Comparison of ENCODE assay signal across 23 cellular contexts in the genomic region with DNA sequence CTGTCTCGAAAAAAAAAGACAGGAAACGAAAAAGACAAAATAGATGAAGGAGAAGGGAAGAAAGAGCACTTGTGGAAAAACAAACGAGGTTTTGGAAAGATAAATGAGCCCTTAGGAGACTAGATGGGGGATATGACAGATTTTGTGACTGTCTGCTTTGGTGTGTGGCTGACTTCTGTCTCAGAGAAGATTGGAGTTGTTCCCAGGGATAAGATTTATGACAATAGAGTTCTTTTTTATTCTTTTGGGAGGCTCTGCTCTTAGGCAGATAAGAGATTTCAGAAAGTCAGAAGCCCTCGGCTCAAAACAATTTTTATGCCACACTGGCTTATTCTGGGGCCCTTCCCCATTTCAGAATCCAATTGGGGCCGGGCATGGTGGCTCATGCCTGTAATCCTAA.
"Had no signal": no experiment of that assay in that cellular context is flagged by ENCODE, and none has a peak within 500 bp of the region (broad histone marks: within the 10 kb centered on the region; RNA-seq: fewer than 3 reads in every experiment).

No MANE protein-coding gene starts in this region.

- H3K27ac Mint-ChIP-seq: activated CD4-positive, alpha-beta T cell treated with anti-CD3 and anti-CD28 coated beads, Interleukin-2, amount 10 ng/mL, durations not matched to agents 7 days and 5 days; activated CD8-positive, alpha-beta T cell treated with anti-CD3 and anti-CD28 coated beads, Interleukin-2, amount 10 ng/mL, durations not matched to agents 7 days and 5 days; activated naive CD4-positive, alpha-beta T cell treated with anti-CD3 and anti-CD28 coated beads, Interleukin-2, amount 50 U/mL, for 24 hours; activated T-helper 1 cell treated with anti-CD3 and anti-CD28 coated beads, Interleukin-12 subunit alpha, Interleukin-12 subunit beta, Interleukin-2, Interleukin-4 antibody, amounts not matched to agents 30 ng/mL and 10 ng/mL and 1 ng/mL, durations not matched to agents 14 hours and 24 hours and 36 hours; brain; dendritic cell treated with granulocyte-macrophage colony-stimulating factor and Interleukin-4, amounts not matched to agents 40 ng/mL and 50 ng/mL, for 4 days; natural killer cell treated with Interleukin-12 subunit alpha and Interleukin-12 subunit beta and Interleukin-15 and Interleukin-18, amount 100 ng/mL, for 72 hours; stimulated activated naive CD8-positive, alpha-beta T cell treated with anti-CD3 and anti-CD28 coated beads, Interleukin-15, Interleukin-2, amounts not matched to agents 100 ng/mL and 50 ng/mL, for 24 hours had no signal

- ATAC-seq: activated CD8-positive, alpha-beta T cell treated with anti-CD3 and anti-CD28 coated beads, Interleukin-2, amount 10 ng/mL, durations not matched to agents 7 days and 5 days; lower lobe of right lung; natural killer cell treated with Interleukin-12 subunit alpha and Interleukin-12 subunit beta and Interleukin-15 and Interleukin-18, amount 100 ng/mL, for 72 hours; psoas muscle had no signal

- FAIRE-seq: endometrium, kidney, pancreas had no signal

- H3K27me3 Mint-ChIP-seq: activated CD4-positive, alpha-beta T cell treated with anti-CD3 and anti-CD28 coated beads, Interleukin-2, amount 10 ng/mL, durations not matched to agents 7 days and 5 days; activated naive CD4-positive, alpha-beta T cell treated with anti-CD3 and anti-CD28 coated beads, Interleukin-2, amount 50 U/mL, for 24 hours; brain; dendritic cell treated with granulocyte-macrophage colony-stimulating factor and Interleukin-4, amounts not matched to agents 40 ng/mL and 50 ng/mL, for 4 days; stimulated activated naive CD8-positive, alpha-beta T cell treated with anti-CD3 and anti-CD28 coated beads, Interleukin-15, Interleukin-2, amounts not matched to agents 100 ng/mL and 50 ng/mL, for 24 hours had no signal

- H3K36me3 Mint-ChIP-seq: activated naive CD4-positive, alpha-beta T cell treated with anti-CD3 and anti-CD28 coated beads, Interleukin-2, amount 50 U/mL, for 24 hours; brain; natural killer cell treated with Interleukin-12 subunit alpha and Interleukin-12 subunit beta and Interleukin-15 and Interleukin-18, amount 100 ng/mL, for 72 hours had no signal

- H3K4me3 Mint-ChIP-seq: activated CD4-positive, alpha-beta T cell treated with anti-CD3 and anti-CD28 coated beads, Interleukin-2, amount 10 ng/mL, durations not matched to agents 7 days and 5 days; activated CD8-positive, alpha-beta T cell treated with anti-CD3 and anti-CD28 coated beads, Interleukin-2, amount 10 ng/mL, durations not matched to agents 7 days and 5 days; activated naive CD4-positive, alpha-beta T cell treated with anti-CD3 and anti-CD28 coated beads, Interleukin-2, amount 50 U/mL, for 24 hours; activated T-helper 1 cell treated with anti-CD3 and anti-CD28 coated beads, Interleukin-12 subunit alpha, Interleukin-12 subunit beta, Interleukin-2, Interleukin-4 antibody, amounts not matched to agents 30 ng/mL and 10 ng/mL and 1 ng/mL, durations not matched to agents 14 hours and 24 hours and 36 hours; brain; dendritic cell treated with granulocyte-macrophage colony-stimulating factor and Interleukin-4, amounts not matched to agents 40 ng/mL and 50 ng/mL, for 4 days; natural killer cell treated with Interleukin-12 subunit alpha and Interleukin-12 subunit beta and Interleukin-15 and Interleukin-18, amount 100 ng/mL, for 72 hours; stimulated activated naive CD8-positive, alpha-beta T cell treated with anti-CD3 and anti-CD28 coated beads, Interleukin-15, Interleukin-2, amounts not matched to agents 100 ng/mL and 50 ng/mL, for 24 hours had no signal

- DNase-seq: activated CD4-positive, alpha-beta T cell treated with anti-CD3 and anti-CD28 coated beads, Interleukin-2, amount 10 ng/mL, durations not matched to agents 7 days and 5 days; activated CD4-positive, CD25-positive, alpha-beta regulatory T cell treated with anti-CD3 and anti-CD28 coated beads, Interleukin-2, amount 50 U/mL, for 72 hours; activated CD8-positive, alpha-beta T cell treated with anti-CD3 and anti-CD28 coated beads, Interleukin-2, amount 10 ng/mL, durations not matched to agents 7 days and 5 days; activated gamma-delta T cell; aorta; caudate nucleus; effector CD4-positive, alpha-beta T cell; kidney; lower lobe of right lung; pancreas; psoas muscle; stimulated activated CD4-positive, alpha-beta T cell treated with anti-CD3 and anti-CD28 coated beads, Interleukin-4, amount 100 ng/mL, for 24 hours; transverse colon; uterus had no signal

- H3K4me1 ChIP-seq: lower lobe of right lung, pancreas, psoas muscle, right atrium auricular region, transverse colon, uterus had no signal

- H3K9me3 Mint-ChIP-seq: activated CD4-positive, alpha-beta T cell treated with anti-CD3 and anti-CD28 coated beads, Interleukin-2, amount 10 ng/mL, durations not matched to agents 7 days and 5 days; activated naive CD4-positive, alpha-beta T cell treated with anti-CD3 and anti-CD28 coated beads, Interleukin-2, amount 50 U/mL, for 24 hours; activated T-helper 1 cell treated with anti-CD3 and anti-CD28 coated beads, Interleukin-12 subunit alpha, Interleukin-12 subunit beta, Interleukin-2, Interleukin-4 antibody, amounts not matched to agents 30 ng/mL and 10 ng/mL and 1 ng/mL, durations not matched to agents 14 hours and 24 hours and 36 hours; brain; dendritic cell treated with granulocyte-macrophage colony-stimulating factor and Interleukin-4, amounts not matched to agents 40 ng/mL and 50 ng/mL, for 4 days; natural killer cell treated with Interleukin-12 subunit alpha and Interleukin-12 subunit beta and Interleukin-15 and Interleukin-18, amount 100 ng/mL, for 72 hours; stimulated activated naive CD8-positive, alpha-beta T cell treated with anti-CD3 and anti-CD28 coated beads, Interleukin-15, Interleukin-2, amounts not matched to agents 100 ng/mL and 50 ng/mL, for 24 hours had no signal

- H3K27ac ChIP-seq: lower lobe of right lung, psoas muscle, right atrium auricular region, transverse colon, uterus, VCaP had no signal

- H3K4me3 ChIP-seq: lower lobe of right lung, pancreas, psoas muscle, right atrium auricular region, transverse colon, uterus had no signal

- H3K27me3 ChIP-seq: pancreas, right atrium auricular region, transverse colon, uterus had no signal
